Comparison of ENCODE assay signal across 8 cellular contexts in genomic region chr19:52898101-52898500, GRCh38. TPM values are rescaled to one million over a fixed set of nuclear protein-coding genes. Genes with fewer than 3 reads are reported as not detected.
A peak's percentile ranks its signal among the peaks of the same experiment; 100 is the strongest.
DNase-seq lines count a peak whose midpoint lies in the region; ATAC-seq, FAIRE-seq and TF ChIP-seq lines count a peak whose summit lies in the region.

No MANE protein-coding gene starts in this region.

- peak overlapping the region; percentile 94 for H3K4me3 Mint-ChIP-seq in neural progenitor cell

- FAIRE-seq in endothelial cell of umbilical vein (lab: Jason Lieb, UNC): no peak

- CTCF ChIA-PET in OCI-LY7 (lab: Charles Lee; ENCODE audit: unreplicated experiment) (no interaction called here), endothelial cell of umbilical vein (lab: Charles Lee) (no interaction called here)

- H3K27ac ChIP-seq in BLaER1: no peak overlapping the region
- no peak overlapping the region for H3K27ac ChIP-seq in OCI-LY7 (ENCODE audit: low read depth, low read length, poor library complexity, severe bottlenecking)
- H3K27ac ChIP-seq in endothelial cell of umbilical vein (ENCODE audit: insufficient read depth, low read depth, low read length): no peak overlapping the region
- H3K27ac ChIP-seq in neural progenitor cell: no peak overlapping the region

- no peak for DNase-seq in OCI-LY7 (ENCODE audit: low spot score)
- DNase-seq in endothelial cell of umbilical vein (ENCODE audit: low read depth, low spot score): no peak
- peak; percentile 41 for DNase-seq in neural progenitor cell (ENCODE audit: low spot score)
- DNase-seq in NAMALWA (ENCODE audit: low spot score): no peak
- DNase-seq in NCI-H2171 treated with DMSO at 0.1 percent for 48 hours (lab: John Stamatoyannopoulos, UW): no peak
- no peak for DNase-seq in NCI-H510A treated with DMSO at 0.1 percent for 48 hours (lab: John Stamatoyannopoulos, UW)

- H3K4me1 ChIP-seq in BLaER1 (peaks cover 26% of the 10 kb centered on the region), OCI-LY7 (ENCODE audit: insufficient read depth, low read length, poor library complexity, severe bottlenecking) (peaks cover 5% of the 10 kb centered on the region), endothelial cell of umbilical vein (ENCODE audit: control insufficient read depth, extremely low read depth, insufficient read depth, low read length) (peaks cover 6% of the 10 kb centered on the region), neural progenitor cell (peaks cover 13% of the 10 kb centered on the region)

- dilution Hi-C loops in endothelial cell of umbilical vein (cut with MboI; ENCODE audit: extremely low pct_ligation_motif_present, low sequenced_read_pairs): no loop called here

- H3K9me1 ChIP-seq in endothelial cell of umbilical vein (replicated peaks; ENCODE audit: control insufficient read depth, extremely low read depth, insufficient read depth, low read length): no peaks in the 10 kb centered on the region

- no peaks in the 10 kb centered on the region for H3K9me3 ChIP-seq in BLaER1
- no peaks in the 10 kb centered on the region for H3K9me3 ChIP-seq in OCI-LY7 (ENCODE audit: low read length)
- no peaks in the 10 kb centered on the region for H3K9me3 ChIP-seq in endothelial cell of umbilical vein (replicated peaks; ENCODE audit: control insufficient read depth, insufficient read depth, low read length)
- H3K9me3 ChIP-seq in neural progenitor cell (ENCODE audit: low read depth): no peaks in the 10 kb centered on the region

- H2AFZ ChIP-seq in OCI-LY7 (ENCODE audit: low read length) (peak overlapping the region; percentile 69), endothelial cell of umbilical vein (ENCODE audit: low read depth, low read length) (peak overlapping the region; percentile 99), neural progenitor cell (replicated peaks) (peak overlapping the region; percentile 80)

- intact Hi-C loops in OCI-LY7 (cut with micrococcal nuclease; ENCODE audit: unreplicated experiment): no loop called here
- intact Hi-C loops in endothelial cell of umbilical vein (cut with micrococcal nuclease): loop anchor here (5.0 kb wide), 2 partner anchors 161 to 204 kb away; partner anchors contain the start of genes ZNF160 and ZNF611

- no peaks in the 10 kb centered on the region for H3K9me2 ChIP-seq in OCI-LY7 (ENCODE audit: insufficient read depth, low read length)

- H3K4me1 Mint-ChIP-seq in neural progenitor cell: peaks cover 5% of the 10 kb centered on the region

- H3K4me3 ChIP-seq in BLaER1 (peak overlapping the region; percentile 93), OCI-LY7 (ENCODE audit: low read depth, low read length, poor library complexity, severe bottlenecking) (no peak overlapping the region), endothelial cell of umbilical vein (replicated peaks in 1 of 3; ENCODE audit: insufficient read depth in 1 of 3, low read depth in 1 of 3, low read length in 3 of 3) (no peak overlapping the region), neural progenitor cell (peak overlapping the region; percentile 80)

- H3F3A ChIP-seq in neural progenitor cell (ENCODE audit: low read depth): peaks cover 18% of the 10 kb centered on the region

- H3K79me2 ChIP-seq in OCI-LY7 (ENCODE audit: insufficient read depth, low read depth, low read length): peaks cover 20% of the 10 kb centered on the region; the same call in 1 of the 2 replicates
- peaks cover 4% of the 10 kb centered on the region for H3K79me2 ChIP-seq in endothelial cell of umbilical vein (ENCODE audit: control insufficient read depth, insufficient read depth, low read length)
- H3K79me2 ChIP-seq in neural progenitor cell (ENCODE audit: low read depth): peaks cover 40% of the 10 kb centered on the region

- TF ChIP-seq POLR2A in endothelial cell of umbilical vein (IDR thresholded peaks at IDR 0.05; ENCODE audit: low read depth, low read length): no peak

- H3K27me3 ChIP-seq in BLaER1 (no peaks in the 10 kb centered on the region), endothelial cell of umbilical vein (ENCODE audit: control insufficient read depth in 2 of 2, insufficient read depth in 2 of 2, low read length in 2 of 2) (no peaks in the 10 kb centered on the region), neural progenitor cell (no peaks in the 10 kb centered on the region)

- H3K9ac ChIP-seq in BLaER1 (peak overlapping the region; percentile 89; the same call in 1 of the 2 replicates), endothelial cell of umbilical vein (replicated peaks; ENCODE audit: extremely low read depth, insufficient read depth, low read length) (no peak overlapping the region), neural progenitor cell (no peak overlapping the region)

- H3K27ac Mint-ChIP-seq in neural progenitor cell: no peak overlapping the region

- no peak for TF ChIP-seq CTCF in OCI-LY7 (conservative IDR thresholded peaks at IDR 0.05; ENCODE audit: low read length)
- no peak for TF ChIP-seq CTCF in endothelial cell of umbilical vein (IDR thresholded peaks at IDR 0.05; ENCODE audit: extremely low read depth in 1 of 2, insufficient read depth in 1 of 2, low read depth in 1 of 2, low read length in 2 of 2)
- no peak for TF ChIP-seq CTCF in neural progenitor cell (IDR thresholded peaks at IDR 0.05)

- POLR2A ChIA-PET in OCI-LY7 (lab: Charles Lee) (interaction anchor here (0.6 kb wide), 1 partner anchor 45 kb away, joined by 3 read pairs; no protein-coding TSS in a partner anchor), endothelial cell of umbilical vein (lab: Charles Lee) (interaction anchor here (0.7 kb wide), 1 partner anchor 709 kb away, joined by 3 read pairs; the partner anchor contains the start of gene PPP2R1A)

- peaks cover 26% of the 10 kb centered on the region for H3K9me3 Mint-ChIP-seq in neural progenitor cell

- ATAC-seq in GM18520 (IDR thresholded peaks at IDR 0.05; ENCODE audit: unreplicated experiment): no peak

- BruUV-seq in OCI-LY7 (replicated peaks; lab: Mats Ljungman, UMichigan): no TSS peak
- BruUV-seq in endothelial cell of umbilical vein (replicated peaks; lab: Mats Ljungman, UMichigan): no TSS peak

- peak overlapping the region; percentile 70 for H3K4me2 ChIP-seq in BLaER1
- H3K4me2 ChIP-seq in OCI-LY7 (ENCODE audit: low read length): no peak overlapping the region
- peak overlapping the region; percentile 51 for H3K4me2 ChIP-seq in endothelial cell of umbilical vein (ENCODE audit: insufficient read depth, low read length)
- peak overlapping the region; percentile 91 for H3K4me2 ChIP-seq in neural progenitor cell

- H4K20me1 ChIP-seq in BLaER1 (no peaks in the 10 kb centered on the region), OCI-LY7 (ENCODE audit: insufficient read depth, low read length) (no peaks in the 10 kb centered on the region), endothelial cell of umbilical vein (replicated peaks; ENCODE audit: control insufficient read depth, extremely low read depth, insufficient read depth, low read length) (no peaks in the 10 kb centered on the region), neural progenitor cell (ENCODE audit: low read depth) (peaks cover 10% of the 10 kb centered on the region)

- peaks cover 16% of the 10 kb centered on the region for H3K36me3 Mint-ChIP-seq in neural progenitor cell

- H3K27me3 Mint-ChIP-seq in neural progenitor cell (ENCODE audit: insufficient read depth, low read depth): no peaks in the 10 kb centered on the region

- H3K36me3 ChIP-seq in BLaER1 (peaks cover 25% of the 10 kb centered on the region), OCI-LY7 (ENCODE audit: insufficient read depth, low read length) (peaks cover 23% of the 10 kb centered on the region), endothelial cell of umbilical vein (ENCODE audit: control insufficient read depth in 2 of 2, extremely low read depth in 1 of 2, insufficient read depth in 2 of 2, low read length in 2 of 2) (peaks cover 0 to 2% of the 10 kb centered on the region in 2 experiments), neural progenitor cell (no peaks in the 10 kb centered on the region)

RNA-seq across cellular contexts. Expression of gene ZNF320, which starts 0.7 kb away (rescaled TPM):
- 8.0 and 13.5 TPM in 2 replicates for total RNA-seq in OCI-LY7 (2014; rRNA removed; shearing (Covaris generic))
- 16.1 and 16.9 TPM in 2 replicates for total RNA-seq in OCI-LY7 (2022)
- total RNA-seq in endothelial cell of umbilical vein: 10.9 and 11.1 TPM in 2 replicates
- 7.5 and 7.6 TPM in 2 replicates for polyA plus RNA-seq in endothelial cell of umbilical vein
- polyA plus RNA-seq in endothelial cell of umbilical vein (2011; cell fraction: cytosol; rRNA removed): 3.8 and 4.4 TPM in 2 replicates
- polyA plus RNA-seq in endothelial cell of umbilical vein (2011; cell fraction: nucleus; rRNA removed): 8.1 and 11.6 TPM in 2 replicates
- polyA plus RNA-seq in endothelial cell of umbilical vein (2012): 3.1 and 3.7 TPM in 2 replicates
- 8.3 and 13.1 TPM in 2 replicates for polyA minus RNA-seq in endothelial cell of umbilical vein
- 3.5 TPM for polyA minus RNA-seq in endothelial cell of umbilical vein (2011; cell fraction: cytosol; rRNA and poly(A)+ RNA removed)
- 2.5 and 4.4 TPM in 2 replicates for polyA minus RNA-seq in endothelial cell of umbilical vein (2011; cell fraction: nucleus; rRNA and poly(A)+ RNA removed)
- 30.1 and 35.5 TPM in 2 replicates for total RNA-seq in neural progenitor cell (ENCODE audit: low replicate concordance)

RNA-seq across cellular contexts. Expression of gene ZNF888, which starts 25.1 kb away (rescaled TPM):
- 7.4 and 8.5 TPM in 2 replicates for total RNA-seq in OCI-LY7 (2014; rRNA removed; shearing (Covaris generic))
- total RNA-seq in OCI-LY7 (2022) (9.0 and 11.3 TPM in 2 replicates), endothelial cell of umbilical vein (2.9 and 3.9 TPM in 2 replicates), neural progenitor cell (ENCODE audit: low replicate concordance) (8.9 and 11.6 TPM in 2 replicates)
- 0.56 and 0.72 TPM in 2 replicates for polyA plus RNA-seq in endothelial cell of umbilical vein
- polyA plus RNA-seq in endothelial cell of umbilical vein (2011; cell fraction: cytosol; rRNA removed): 0.76 and 0.80 TPM in 2 replicates
- polyA plus RNA-seq in endothelial cell of umbilical vein (2011; cell fraction: nucleus; rRNA removed): 2.3 and 3.1 TPM in 2 replicates
- 1.3 and 1.4 TPM in 2 replicates for polyA plus RNA-seq in endothelial cell of umbilical vein (2012)
- polyA minus RNA-seq in endothelial cell of umbilical vein: 2.2 and 3.6 TPM in 2 replicates
- 3.6 TPM for polyA minus RNA-seq in endothelial cell of umbilical vein (2011; cell fraction: cytosol; rRNA and poly(A)+ RNA removed)
- 2.3 and 3.8 TPM in 2 replicates for polyA minus RNA-seq in endothelial cell of umbilical vein (2011; cell fraction: nucleus; rRNA and poly(A)+ RNA removed)

RNA-seq across cellular contexts. Expression of gene ZNF468, which starts 40.7 kb away (rescaled TPM):
- total RNA-seq in OCI-LY7 (2014; rRNA removed; shearing (Covaris generic)): 19.7 and 27.0 TPM in 2 replicates
- total RNA-seq in OCI-LY7 (2022) (21.3 and 23.0 TPM in 2 replicates), endothelial cell of umbilical vein (12.6 and 16.3 TPM in 2 replicates), neural progenitor cell (ENCODE audit: low replicate concordance) (30.4 and 40.7 TPM in 2 replicates)
- 6.3 and 7.0 TPM in 2 replicates for polyA plus RNA-seq in endothelial cell of umbilical vein
- polyA plus RNA-seq in endothelial cell of umbilical vein (2011; cell fraction: cytosol; rRNA removed): 6.6 and 7.5 TPM in 2 replicates
- 9.1 and 10.8 TPM in 2 replicates for polyA plus RNA-seq in endothelial cell of umbilical vein (2011; cell fraction: nucleus; rRNA removed)
- 8.2 and 8.8 TPM in 2 replicates for polyA plus RNA-seq in endothelial cell of umbilical vein (2012)
- 17.4 and 33.6 TPM in 2 replicates for polyA minus RNA-seq in endothelial cell of umbilical vein
- 4.4 TPM for polyA minus RNA-seq in endothelial cell of umbilical vein (2011; cell fraction: cytosol; rRNA and poly(A)+ RNA removed)
- 7.7 and 12.6 TPM in 2 replicates for polyA minus RNA-seq in endothelial cell of umbilical vein (2011; cell fraction: nucleus; rRNA and poly(A)+ RNA removed)

Comparison
In these comparisons a context has a peak if more than half of its experiments do, and no peak if none do; other contexts are left out.
1. H3K4me3 ChIP-seq: peak in BLaER1 (single experiment) and neural progenitor cell (single experiment); none in OCI-LY7 (single experiment) and endothelial cell of umbilical vein (0 of 3).
2. Peak in every context shown above with its lines, with median percentiles within 50 percentile points of each other: H2AFZ ChIP-seq.